In genomic region chr11:14248577-14248976, GRCh38 we compare ENCODE assay signal across 10 cellular contexts.
DNase-seq lines count a peak whose midpoint lies in the region; FAIRE-seq and TF ChIP-seq lines count a peak whose summit lies in the region.
"Had no signal": no experiment of that assay in that cellular context is flagged by ENCODE, and none has a peak within 500 bp of the region (broad histone marks: within the 10 kb centered on the region; RNA-seq: fewer than 3 reads in every experiment).

No MANE protein-coding gene starts in this region.

- H3K27ac ChIP-seq in keratinocyte (ENCODE audit: control insufficient read depth, insufficient read depth, low read length) = no peak overlapping the region
- H3K27ac ChIP-seq: prostate gland had no signal

- no peak overlapping the region for H3K4me3 Mint-ChIP-seq in Calu3 (ENCODE audit: low read depth, unreplicated experiment)

- no peak for FAIRE-seq in keratinocyte (lab: Jason Lieb, UNC)

- peaks cover 7% of the 10 kb centered on the region for H3K4me1 ChIP-seq in keratinocyte (ENCODE audit: control insufficient read depth, extremely low read depth, insufficient read depth, low read length)
- H3K4me1 ChIP-seq: prostate gland had no signal

- intact Hi-C loops in Calu3 (cut with micrococcal nuclease; ENCODE audit: unreplicated experiment) = loop anchor here (2.0 kb wide), 1 partner anchor 284 kb away; no protein-coding TSS in a partner anchor

- H3K9ac ChIP-seq in keratinocyte (ENCODE audit: control insufficient read depth, extremely low read depth, insufficient read depth, low read length) = no peak overlapping the region

- peaks cover 39% of the 10 kb centered on the region for H3K27me3 Mint-ChIP-seq in Calu3 (ENCODE audit: unreplicated experiment)

- no peak for TF ChIP-seq CTCF in GM12865 (IDR thresholded peaks at IDR 0.05; ENCODE audit: insufficient read depth, low read depth, low read length, missing control alignments)
- TF ChIP-seq CTCF in astrocyte of the cerebellum (IDR thresholded peaks at IDR 0.05; ENCODE audit: low read depth, low read length, missing control alignments) = peak; percentile 17
- peak in 2 of 3 experiments; percentile 16 to 27 for TF ChIP-seq CTCF in keratinocyte (optimal IDR thresholded peaks at IDR 0.05 in 1 of 3, IDR thresholded peaks at IDR 0.05 in 1 of 3, conservative IDR thresholded peaks at IDR 0.05 in 1 of 3; ENCODE audit: extremely low read depth in 1 of 3, insufficient read depth in 2 of 3, low read length in 3 of 3)
- no peak for TF ChIP-seq CTCF in Calu3 (IDR thresholded peaks at IDR 0.05; ENCODE audit: unreplicated experiment)

- H3K9me3 Mint-ChIP-seq in Calu3 (ENCODE audit: low read depth, unreplicated experiment) = no peaks in the 10 kb centered on the region
- H3K9me3 Mint-ChIP-seq: activated B cell treated with CpG ODN at 0.5 μM for 24 hours, IgD-negative memory B cell had no signal

- no peaks in the 10 kb centered on the region for H3K36me3 ChIP-seq in keratinocyte (ENCODE audit: control insufficient read depth in 2 of 2, extremely low read depth in 1 of 2, insufficient read depth in 2 of 2, low read length in 2 of 2)
- H3K36me3 ChIP-seq: prostate gland had no signal

- H4K20me1 ChIP-seq in keratinocyte (ENCODE audit: control insufficient read depth, extremely low read depth, insufficient read depth, low read length) = no peaks in the 10 kb centered on the region

- no peaks in the 10 kb centered on the region for H3K9me1 ChIP-seq in keratinocyte (ENCODE audit: control insufficient read depth, extremely low read depth, insufficient read depth, low read length)

- no TSS peak for BruUV-seq in Calu3 (replicated peaks; lab: Mats Ljungman, UMichigan)

- no peak overlapping the region for H2AFZ ChIP-seq in keratinocyte (ENCODE audit: control insufficient read depth, low read length)

- no peak overlapping the region for H3K27ac Mint-ChIP-seq in Calu3 (ENCODE audit: unreplicated experiment)
- H3K27ac Mint-ChIP-seq: activated B cell treated with CpG ODN at 0.5 μM for 24 hours had no signal

- CTCF ChIA-PET in Calu3 (lab: Charles Lee) = no interaction called here

- no peak overlapping the region for H3K4me3 ChIP-seq in GM12865 (ENCODE audit: low read depth, low read length)
- no peak overlapping the region for H3K4me3 ChIP-seq in astrocyte of the cerebellum (ENCODE audit: low read depth, low read length)
- no peak overlapping the region for H3K4me3 ChIP-seq in keratinocyte (ENCODE audit: control insufficient read depth in 2 of 3, extremely low read depth in 1 of 3, insufficient read depth in 2 of 3, low read depth in 1 of 3, low read length in 3 of 3)
- H3K4me3 ChIP-seq: prostate gland had no signal

- H3K4me1 Mint-ChIP-seq in Calu3 (ENCODE audit: low read depth, unreplicated experiment) = no peaks in the 10 kb centered on the region

- H3K79me2 ChIP-seq in keratinocyte (ENCODE audit: control insufficient read depth, insufficient read depth, low read length) = no peaks in the 10 kb centered on the region

- no peaks in the 10 kb centered on the region for H3K36me3 Mint-ChIP-seq in Calu3 (ENCODE audit: insufficient read depth, unreplicated experiment)
- H3K36me3 Mint-ChIP-seq: IgD-negative memory B cell had no signal

- no peaks in the 10 kb centered on the region for H3K9me3 ChIP-seq in keratinocyte (ENCODE audit: control insufficient read depth, low read depth, low read length)
- H3K9me3 ChIP-seq: prostate gland had no signal

- in situ Hi-C loops in astrocyte of the cerebellum (cut with HindIII; ENCODE audit: low sequenced_read_pairs) = no loop called here

- peak in 12 of 14 donors; percentile 12 to 86 (median 41) for DNase-seq in C1 segment of cervical spinal cord (lab: John Stamatoyannopoulos, UW)
- peak; percentile 23 for DNase-seq in GM12865 (ENCODE audit: low read depth)
- DNase-seq in astrocyte of the cerebellum (ENCODE audit: low read depth) = no peak
- no peak for DNase-seq in keratinocyte (ENCODE audit: low read depth, low spot score)
- DNase-seq in Calu3 = no peak
- DNase-seq in germinal center (ENCODE audit: low spot score) = no peak
- no peak for DNase-seq in NCI-H146 treated with DMSO at 0.1 percent for 48 hours (lab: John Stamatoyannopoulos, UW; ENCODE audit: unreplicated experiment)

- dilution Hi-C loops in keratinocyte (cut with MboI; ENCODE audit: extremely low pct_ligation_motif_present, low sequenced_read_pairs) = loop anchor here (25.0 kb wide), 2 partner anchors 286 to 486 kb away; partner anchors contain the start of gene SPON1

- H3K4me2 ChIP-seq in keratinocyte (ENCODE audit: control insufficient read depth, extremely low read depth, insufficient read depth, low read depth, low read length) = no peak overlapping the region

- H3K27me3 ChIP-seq in keratinocyte (ENCODE audit: control insufficient read depth, extremely low read depth, insufficient read depth, low read length) = peaks cover 26% of the 10 kb centered on the region

Comparison
In these comparisons a context has a peak if more than half of its experiments do, and no peak if none do; other contexts are left out.
1. DNase-seq: peak in C1 segment of cervical spinal cord (12 of 14) and GM12865 (single experiment); none in astrocyte of the cerebellum (single experiment), keratinocyte (single experiment), Calu3 (single experiment), germinal center (single experiment) and NCI-H146 treated with DMSO at 0.1 percent for 48 hours (single experiment).
2. CTCF ChIP-seq: peak in astrocyte of the cerebellum (single experiment) and keratinocyte (2 of 3); none in GM12865 (single experiment) and Calu3 (single experiment).